In the genomic region with DNA sequence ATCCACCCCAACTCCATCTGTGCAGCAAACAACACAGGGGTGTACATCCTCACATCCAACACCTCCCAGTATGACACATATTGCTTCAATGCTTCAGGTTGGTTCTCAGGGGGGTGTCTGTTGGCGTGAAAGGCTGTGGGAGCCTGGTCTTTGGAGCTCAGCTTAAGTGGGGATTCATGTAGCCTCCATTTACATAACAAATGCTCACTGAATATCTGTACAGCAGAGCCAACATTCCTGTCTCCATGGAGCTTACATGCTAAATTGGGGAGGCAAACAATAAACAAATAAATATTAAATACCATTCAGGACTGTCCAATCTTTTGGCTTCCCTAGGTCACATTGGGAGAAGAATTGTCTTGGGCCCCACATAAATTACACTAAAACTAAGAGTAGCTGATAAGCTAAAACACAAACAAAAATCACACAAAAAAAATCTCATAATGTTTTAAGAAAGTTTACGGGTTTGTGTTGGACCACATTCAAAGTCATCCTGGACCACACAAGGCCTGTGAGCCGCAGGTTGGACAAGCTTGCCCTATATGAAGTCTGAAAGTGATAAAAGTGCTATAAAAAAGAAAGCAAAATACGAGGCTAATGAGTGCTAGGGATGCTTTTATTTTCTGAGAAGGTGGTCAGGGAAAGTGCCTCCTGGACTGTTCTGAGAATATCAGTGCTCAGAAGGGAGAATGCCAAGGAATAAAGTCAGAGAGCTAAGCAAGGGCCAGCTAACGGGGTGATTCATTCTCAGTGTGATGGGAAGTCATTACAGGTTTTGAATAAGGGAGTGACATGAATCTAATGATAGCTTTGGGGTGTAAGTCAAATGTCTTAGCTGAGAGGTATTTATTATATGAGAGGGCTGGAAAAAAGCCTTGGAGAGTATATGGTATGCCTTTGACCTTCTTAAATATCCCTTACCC, we compare ENCODE assay signal across 10 cellular contexts. TPM values are rescaled to one million over a fixed set of nuclear protein-coding genes. Genes with fewer than 3 reads are reported as not detected.
DNase-seq lines count a peak whose midpoint lies in the region; ATAC-seq, FAIRE-seq and TF ChIP-seq lines count a peak whose summit lies in the region.
"Had no signal": no experiment of that assay in that cellular context is flagged by ENCODE, and none has a peak within 500 bp of the region (broad histone marks: within the 10 kb centered on the region; RNA-seq: fewer than 3 reads in every experiment).

No MANE protein-coding gene starts in this region.

- H2AK9ac ChIP-seq in IMR-90 (replicated peaks; ENCODE audit: low read depth, low read length, poor library complexity) = peak overlapping the region; percentile 12

- no peak for TF ChIP-seq POLR2A in IMR-90 (IDR thresholded peaks at IDR 0.05; ENCODE audit: low read depth, low read length)

- H3K4ac ChIP-seq in IMR-90 (ENCODE audit: low read depth, low read length) = peak overlapping the region; percentile 67

- H2BK120ac ChIP-seq in IMR-90 (ENCODE audit: low read depth, low read length) = peak overlapping the region; percentile 35; the same call in 1 of the 2 replicates

- peak overlapping the region; percentile 70 for H2BK5ac ChIP-seq in IMR-90 (ENCODE audit: low read depth, low read length, poor library complexity, severe bottlenecking)

- H3K9me3 ChIP-seq in IMR-90 (ENCODE audit: control insufficient read depth, insufficient read depth, low read length) (no peaks in the 10 kb centered on the region), upper lobe of right lung (no peaks in the 10 kb centered on the region)

- peak overlapping the region; percentile 21; the same call in 1 of the 2 replicates for H2BK20ac ChIP-seq in IMR-90 (ENCODE audit: low read depth, low read length)

- H4K5ac ChIP-seq in IMR-90 (ENCODE audit: low read depth, low read length) = no peak overlapping the region; the same call in 1 of the 2 replicates

- 78% methylated on average over 1 of the region's 5 CpGs; no CpG with 5 or more reads in 1 of the 2 experiments for WGBS in IMR-90 (ENCODE audit: extremely low coverage in 2 of 2, insufficient read length in 1 of 2), 2 experiments

- H2AK5ac ChIP-seq in IMR-90 (ENCODE audit: low read depth, low read length) = peak overlapping the region; percentile 98

- H3K27ac ChIP-seq in IMR-90 (ENCODE audit: insufficient read depth, low read length) (peak overlapping the region; percentile 84), upper lobe of right lung (no peak overlapping the region)

- no peak overlapping the region for H2AFZ ChIP-seq in IMR-90 (replicated peaks; ENCODE audit: low read length, poor library complexity)

- peaks cover 63% of the 10 kb centered on the region for H3K36me3 ChIP-seq in IMR-90 (ENCODE audit: control insufficient read depth, insufficient read depth, low read length)
- peaks cover 85% of the 10 kb centered on the region for H3K36me3 ChIP-seq in upper lobe of right lung

- H3K27me3 Mint-ChIP-seq in Calu3 (ENCODE audit: unreplicated experiment) (no peaks in the 10 kb centered on the region), chondrocyte (ENCODE audit: low read depth) (no peaks in the 10 kb centered on the region)

- H3K4me1 ChIP-seq in IMR-90 (ENCODE audit: control insufficient read depth, insufficient read depth, low read length) (peaks cover 40% of the 10 kb centered on the region), upper lobe of right lung (peaks cover 15% of the 10 kb centered on the region)

- H3K36me3 Mint-ChIP-seq in Calu3 (ENCODE audit: insufficient read depth, unreplicated experiment) (peaks cover 74% of the 10 kb centered on the region), chondrocyte (ENCODE audit: low read depth) (peaks cover 24% of the 10 kb centered on the region)

- peak overlapping the region; percentile 20; the same call in 1 of the 2 replicates for H3K4me2 ChIP-seq in IMR-90 (ENCODE audit: low read depth, low read length)

- DNase-seq in Calu3 (no peak), IMR-90 (peak; percentile 55), chondrocyte (ENCODE audit: low spot score) (no peak), renal cortical epithelial cell (ENCODE audit: low read depth) (peak; percentile 46), urothelium cell line (ENCODE audit: low spot score) (no peak), upper lobe of right lung (no peak), mesenteric fat pad (ENCODE audit: low spot score) (no peak)
- DNase-seq: kidney, NCI-H524 had no signal

- intact Hi-C loops in Calu3 (cut with micrococcal nuclease; ENCODE audit: unreplicated experiment) (no loop called here), IMR-90 (cut with micrococcal nuclease) (no loop called here), upper lobe of right lung (cut with DNase I) (no loop called here)

- H4K91ac ChIP-seq in IMR-90 (ENCODE audit: insufficient read depth, low read depth, low read length) = peak overlapping the region; percentile 64

- CTCF ChIA-PET in Calu3 (lab: Charles Lee) (interaction anchor here (0.5 kb wide), 1 partner anchor 372 kb away, joined by 3 read pairs; no protein-coding TSS in a partner anchor), IMR-90 (lab: Yijun Ruan, JAX) (interaction anchor here (0.6 kb wide), 1 partner anchor 91 kb away, joined by 3 read pairs; no protein-coding TSS in a partner anchor)

- H3K4me1 Mint-ChIP-seq in Calu3 (ENCODE audit: low read depth, unreplicated experiment) (peaks cover 55% of the 10 kb centered on the region), chondrocyte (ENCODE audit: low read depth) (peaks cover 22% of the 10 kb centered on the region)

- H4K20me1 ChIP-seq in IMR-90 (ENCODE audit: insufficient read depth, low read length) = peaks cover 69% of the 10 kb centered on the region

- peaks cover 37 to 77% of the 10 kb centered on the region in 2 experiments for H3K79me1 ChIP-seq in IMR-90 (ENCODE audit: low read depth in 1 of 2, low read length in 2 of 2)

- no peak overlapping the region for H3K23ac ChIP-seq in IMR-90 (ENCODE audit: low read depth, low read length)

- H3K18ac ChIP-seq in IMR-90 (ENCODE audit: low read depth, low read length) = peak overlapping the region; percentile 77; the same call in 1 of the 2 replicates

- H3K27ac Mint-ChIP-seq in Calu3 (ENCODE audit: unreplicated experiment) (peak overlapping the region; percentile 89), chondrocyte (ENCODE audit: unreplicated experiment) (peak overlapping the region; percentile 30)

- POLR2A ChIA-PET in IMR-90 (lab: Charles Lee; ENCODE audit: unreplicated experiment) = no interaction called here

- in situ Hi-C loops in IMR-90 (cut with MboI; ENCODE audit: low sequenced_read_pairs) = no loop called here

- H3K27me3 ChIP-seq in IMR-90 (ENCODE audit: control insufficient read depth, insufficient read depth, low read length) = no peaks in the 10 kb centered on the region
- no peaks in the 10 kb centered on the region for H3K27me3 ChIP-seq in upper lobe of right lung

- no peak for TF ChIP-seq CTCF in Calu3 (IDR thresholded peaks at IDR 0.05; ENCODE audit: unreplicated experiment)
- TF ChIP-seq CTCF in IMR-90 (conservative IDR thresholded peaks at IDR 0.05; ENCODE audit: low read depth, low read length) = no peak
- TF ChIP-seq CTCF in chondrocyte (IDR thresholded peaks at IDR 0.05) = no peak
- no peak for TF ChIP-seq CTCF in upper lobe of right lung (IDR thresholded peaks at IDR 0.05)

- peak overlapping the region; percentile 82; the same call in 1 of the 2 replicates for H3K14ac ChIP-seq in IMR-90 (replicated peaks; ENCODE audit: low read depth, low read length)

- TF ChIP-seq RAD21 in IMR-90 (IDR thresholded peaks at IDR 0.05; ENCODE audit: low read length) = no peak

- H3K9me3 Mint-ChIP-seq in Calu3 (ENCODE audit: low read depth, unreplicated experiment) (no peaks in the 10 kb centered on the region), chondrocyte (ENCODE audit: low read depth) (no peaks in the 10 kb centered on the region)

- H3K56ac ChIP-seq in IMR-90 (ENCODE audit: extremely low read depth, insufficient read depth, low read length) = no peak overlapping the region

- H3K9me1 ChIP-seq in IMR-90 (ENCODE audit: insufficient read depth, low read length) = peaks cover 26% of the 10 kb centered on the region

- H3K9ac ChIP-seq in IMR-90 (ENCODE audit: low read depth, low read length) = no peak overlapping the region

- BruUV-seq in Calu3 (replicated peaks; lab: Mats Ljungman, UMichigan) (no TSS peak), IMR-90 (replicated peaks; lab: Mats Ljungman, UMichigan) (no TSS peak)

- peak overlapping the region in 1 of 2 experiments; percentile 25; a peak in 2 of 4 replicates for H4K8ac ChIP-seq in IMR-90 (ENCODE audit: low read depth in 2 of 2, low read length in 2 of 2)

- dilution Hi-C loops in IMR-90 (cut with HindIII; ENCODE audit: low sequenced_read_pairs, unreplicated experiment) = no loop called here

- no peak overlapping the region for H3K4me3 ChIP-seq in IMR-90 (ENCODE audit: insufficient read depth, low read depth, low read length)
- no peak overlapping the region for H3K4me3 ChIP-seq in upper lobe of right lung

- FAIRE-seq in urothelium cell line (lab: Jason Lieb, UNC) = no peak

- ATAC-seq in IMR-90 (ENCODE audit: low read depth) = peak; percentile 1; the same call in 1 of the 2 replicates
- no peak for ATAC-seq in HG03571 (IDR thresholded peaks at IDR 0.05; ENCODE audit: unreplicated experiment)
- no peak for ATAC-seq in upper lobe of right lung

- peak overlapping the region; percentile 54; the same call in 2 of the 3 replicates for H2BK15ac ChIP-seq in IMR-90 (ENCODE audit: low read depth, low read length)

- H3K4me3 Mint-ChIP-seq in Calu3 (ENCODE audit: low read depth, unreplicated experiment) (no peak overlapping the region), chondrocyte (ENCODE audit: unreplicated experiment) (no peak overlapping the region)

TF ChIP-seq in IMR-90, 13 proteins besides CTCF, POLR2A, EP300 and RAD21 (continues in another document):
- no peak for TF ChIP-seq USF2 (IDR thresholded peaks at IDR 0.05; ENCODE audit: low read depth, low read length)
- TF ChIP-seq FOS (IDR thresholded peaks at IDR 0.05; ENCODE audit: low read depth, low read length) = no peak
- TF ChIP-seq RCOR1 (IDR thresholded peaks at IDR 0.05; ENCODE audit: insufficient replicate concordance, low read length) = no peak
- no peak for TF ChIP-seq SMC3 (IDR thresholded peaks at IDR 0.05; ENCODE audit: low read depth, low read length)
- TF ChIP-seq MXI1 (IDR thresholded peaks at IDR 0.05; ENCODE audit: borderline replicate concordance, low read depth, low read length) = no peak

RNA-seq across cellular contexts. Expression of gene CD44, which starts 41.6 kb away (rescaled TPM):
- total RNA-seq in Calu3 (2022) (1,189 and 1,365 TPM in 2 replicates), IMR-90 (2012; rRNA removed) (341 and 357 TPM in 2 replicates), chondrocyte (176 to 179 TPM (median 177 TPM) in 3 replicates), renal cortical epithelial cell (259 and 461 TPM in 2 replicates), upper lobe of right lung (548 TPM), mesenteric fat pad (280 TPM)
- 947 and 1,094 TPM in 2 replicates for polyA plus RNA-seq in IMR-90 (2012; rRNA removed)
- polyA plus RNA-seq in IMR-90 (2012; cell fraction: cytosol; rRNA removed) = 502 and 1,091 TPM in 2 replicates
- polyA plus RNA-seq in IMR-90 (2012; cell fraction: nucleus; rRNA removed; ENCODE audit: low replicate concordance) = 461 and 652 TPM in 2 replicates

Comparison
In these comparisons a context has a peak if more than half of its experiments do, and no peak if none do; other contexts are left out.
1. DNase-seq: peak in IMR-90 (single experiment) and renal cortical epithelial cell (single experiment); none in Calu3 (single experiment), chondrocyte (single experiment), urothelium cell line (single experiment), upper lobe of right lung (single experiment) and mesenteric fat pad (single experiment).